ENCODE assay signal across 1 cellular context in the genomic region with DNA sequence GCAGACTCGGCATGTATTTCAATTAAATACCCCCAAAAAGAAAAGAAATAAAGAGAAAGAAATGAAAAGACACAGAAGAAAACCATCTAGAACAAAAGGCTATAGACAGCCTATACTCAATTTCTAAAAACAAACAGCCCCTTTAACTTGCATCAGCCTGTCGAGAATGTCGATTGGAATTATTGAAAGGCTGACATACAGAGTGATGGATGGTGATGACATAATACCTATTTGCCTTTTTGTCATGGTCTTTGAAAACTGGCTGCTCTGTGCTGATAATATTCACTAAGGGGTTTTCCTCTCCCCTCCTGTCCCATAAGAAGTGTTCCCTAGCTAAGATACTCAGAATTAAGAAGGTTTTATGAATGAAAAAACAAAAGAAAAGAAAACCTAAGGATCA.
TF ChIP-seq lines count a peak whose summit lies in the region.

No MANE protein-coding gene starts in this region.

TF ChIP-seq in K562, 482 proteins besides CTCF, POLR2A, EP300 and RAD21 (continued from another document and continues in another):
- TF ChIP-seq HBP1 (CRISPR knock-in tag; IDR thresholded peaks at IDR 0.05), result no peak
- TF ChIP-seq NFIX (CRISPR knock-in tag; IDR thresholded peaks at IDR 0.05; ENCODE audit: low read depth), result no peak
- no peak for TF ChIP-seq KLF16 (IDR thresholded peaks at IDR 0.05)
- TF ChIP-seq POLR2B (IDR thresholded peaks at IDR 0.05; ENCODE audit: low read depth, partially characterized antibody), result no peak
- TF ChIP-seq HDAC1 (IDR thresholded peaks at IDR 0.05), result peak in 1 of 2 experiments; percentile 47; a peak in 1 of 4 replicates
- TF ChIP-seq RREB1 (CRISPR knock-in tag; IDR thresholded peaks at IDR 0.05), result no peak
- TF ChIP-seq EGR1 (conservative IDR thresholded peaks at IDR 0.05), result no peak
- peak; percentile 54; the same call in 1 of the 2 replicates for TF ChIP-seq CBFA2T2 (conservative IDR thresholded peaks at IDR 0.05)
- TF ChIP-seq RBM34 (IDR thresholded peaks at IDR 0.05; ENCODE audit: borderline replicate concordance, insufficient read depth, low read length), result no peak
- TF ChIP-seq NCOA2 (IDR thresholded peaks at IDR 0.05; ENCODE audit: partially characterized antibody in 2 of 2), result peak in 1 of 2 experiments; percentile 54
- TF ChIP-seq ZNF121 (CRISPR knock-in tag; conservative IDR thresholded peaks at IDR 0.05), result no peak
- peak; percentile 67 for TF ChIP-seq PBX2 (CRISPR knock-in tag; IDR thresholded peaks at IDR 0.05; ENCODE audit: low read depth)
- peak; percentile 97 for TF ChIP-seq PBX2 (tag; conservative IDR thresholded peaks at IDR 0.05; ENCODE audit: low read depth)
- no peak for TF ChIP-seq TBP (optimal IDR thresholded peaks at IDR 0.05; ENCODE audit: low read depth, low read length)
- no peak for TF ChIP-seq NFATC3 (IDR thresholded peaks at IDR 0.05)
- no peak for TF ChIP-seq SLC30A9 (CRISPR knock-in tag; IDR thresholded peaks at IDR 0.05)
- no peak for TF ChIP-seq ZNF174 (CRISPR knock-in tag; IDR thresholded peaks at IDR 0.05)
- no peak for TF ChIP-seq ATF1 (CRISPR knock-in tag; IDR thresholded peaks at IDR 0.05)
- peak; percentile 67; the same call in 1 of the 2 replicates for TF ChIP-seq ATF1 (tag; IDR thresholded peaks at IDR 0.05)
- peak in 1 of 2 experiments; percentile 51; a peak in 1 of 4 replicates for TF ChIP-seq TBL1XR1 (IDR thresholded peaks at IDR 0.05; ENCODE audit: low read length in 2 of 2)
- TF ChIP-seq HDAC2 (IDR thresholded peaks at IDR 0.05), result 0 out of 2 replicates have a peak, but pooled peaks have one; percentile 43
- TF ChIP-seq, protein P1, sequence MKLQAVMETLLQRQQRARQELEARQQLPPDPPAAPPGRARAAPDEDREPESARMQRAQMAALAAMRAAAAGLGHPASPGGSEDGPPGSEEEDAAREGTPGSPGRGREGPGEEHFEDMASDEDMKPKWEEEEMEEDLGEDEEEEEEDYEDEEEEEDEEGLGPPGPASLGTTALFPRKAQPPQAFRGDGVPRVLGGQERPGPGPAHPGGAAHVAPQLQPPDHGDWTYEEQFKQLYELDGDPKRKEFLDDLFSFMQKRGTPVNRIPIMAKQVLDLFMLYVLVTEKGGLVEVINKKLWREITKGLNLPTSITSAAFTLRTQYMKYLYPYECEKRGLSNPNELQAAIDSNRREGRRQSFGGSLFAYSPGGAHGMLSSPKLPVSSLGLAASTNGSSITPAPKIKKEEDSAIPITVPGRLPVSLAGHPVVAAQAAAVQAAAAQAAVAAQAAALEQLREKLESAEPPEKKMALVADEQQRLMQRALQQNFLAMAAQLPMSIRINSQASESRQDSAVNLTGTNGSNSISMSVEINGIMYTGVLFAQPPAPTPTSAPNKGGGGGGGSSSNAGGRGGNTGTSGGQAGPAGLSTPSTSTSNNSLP (IDR thresholded peaks at IDR 0.05; ENCODE audit: borderline replicate concordance, low read depth, low read length), result peak; percentile 80; the same call in 1 of the 2 replicates
- TF ChIP-seq RBM15 (IDR thresholded peaks at IDR 0.05; ENCODE audit: insufficient read depth, low read length), result no peak
- no peak; a peak in 1 of 4 replicates for TF ChIP-seq MNT (conservative IDR thresholded peaks at IDR 0.05)
- no peak for TF ChIP-seq POU5F1 (IDR thresholded peaks at IDR 0.05; ENCODE audit: borderline replicate concordance, low read depth, low read length, partially characterized antibody)
- TF ChIP-seq CC2D1A (IDR thresholded peaks at IDR 0.05), result 0 out of 2 replicates have a peak, but pooled peaks have one; percentile 20
- TF ChIP-seq ELF2 (CRISPR knock-in tag; IDR thresholded peaks at IDR 0.05), result no peak
- TF ChIP-seq MYNN (IDR thresholded peaks at IDR 0.05), result no peak
- no peak for TF ChIP-seq MYNN (CRISPR knock-in tag; IDR thresholded peaks at IDR 0.05)
- no peak for TF ChIP-seq ARID2 (IDR thresholded peaks at IDR 0.05)
- no peak for TF ChIP-seq NELFE (IDR thresholded peaks at IDR 0.05; ENCODE audit: insufficient read depth, insufficient read length)
- no peak for TF ChIP-seq KLF6 (CRISPR knock-in tag; IDR thresholded peaks at IDR 0.05; ENCODE audit: borderline replicate concordance)
- peak; percentile 67 for TF ChIP-seq NEUROD1 (IDR thresholded peaks at IDR 0.05; ENCODE audit: borderline replicate concordance, low read depth, low read length, partially characterized antibody)
- peak; percentile 87; the same call in 1 of the 2 replicates for TF ChIP-seq CUX1 (CRISPR knock-in tag; IDR thresholded peaks at IDR 0.05)
- no peak for TF ChIP-seq ZC3H8 (IDR thresholded peaks at IDR 0.05)
- 0 out of 2 replicates have a peak, but pooled peaks have one; percentile 67 for TF ChIP-seq NFRKB (IDR thresholded peaks at IDR 0.05; ENCODE audit: low read depth)
- no peak for TF ChIP-seq HMG20B (CRISPR knock-in tag; IDR thresholded peaks at IDR 0.05)
- TF ChIP-seq GATAD2A (IDR thresholded peaks at IDR 0.05), result peak; percentile 90
- no peak for TF ChIP-seq ETV6 (IDR thresholded peaks at IDR 0.05; ENCODE audit: borderline replicate concordance in 1 of 2, low read depth in 2 of 2, low read length in 1 of 2)
- TF ChIP-seq ETV6 (CRISPR knock-in tag; IDR thresholded peaks at IDR 0.05; ENCODE audit: borderline replicate concordance), result no peak
- no peak for TF ChIP-seq RUNX1 (IDR thresholded peaks at IDR 0.05; ENCODE audit: low read depth)
- TF ChIP-seq BRD9 (IDR thresholded peaks at IDR 0.05; ENCODE audit: low read depth, partially characterized antibody), result peak; percentile 60
- TF ChIP-seq, protein P2, sequence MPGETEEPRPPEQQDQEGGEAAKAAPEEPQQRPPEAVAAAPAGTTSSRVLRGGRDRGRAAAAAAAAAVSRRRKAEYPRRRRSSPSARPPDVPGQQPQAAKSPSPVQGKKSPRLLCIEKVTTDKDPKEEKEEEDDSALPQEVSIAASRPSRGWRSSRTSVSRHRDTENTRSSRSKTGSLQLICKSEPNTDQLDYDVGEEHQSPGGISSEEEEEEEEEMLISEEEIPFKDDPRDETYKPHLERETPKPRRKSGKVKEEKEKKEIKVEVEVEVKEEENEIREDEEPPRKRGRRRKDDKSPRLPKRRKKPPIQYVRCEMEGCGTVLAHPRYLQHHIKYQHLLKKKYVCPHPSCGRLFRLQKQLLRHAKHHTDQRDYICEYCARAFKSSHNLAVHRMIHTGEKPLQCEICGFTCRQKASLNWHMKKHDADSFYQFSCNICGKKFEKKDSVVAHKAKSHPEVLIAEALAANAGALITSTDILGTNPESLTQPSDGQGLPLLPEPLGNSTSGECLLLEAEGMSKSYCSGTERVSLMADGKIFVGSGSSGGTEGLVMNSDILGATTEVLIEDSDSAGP (CRISPR knock-in tag; IDR thresholded peaks at IDR 0.05), result peak; percentile 74
